10 cellular contexts compared by ENCODE assay signal in genomic region chr4:55736605-55737183, GRCh38.
DNase-seq lines count a peak whose midpoint lies in the region; ATAC-seq, FAIRE-seq and TF ChIP-seq lines count a peak whose summit lies in the region.
"Had no signal": no experiment of that assay in that cellular context is flagged by ENCODE, and none has a peak within 500 bp of the region (broad histone marks: within the 10 kb centered on the region; RNA-seq: fewer than 3 reads in every experiment).

No MANE protein-coding gene starts in this region.

- no peak for TF ChIP-seq EP300 in GM12878 (IDR thresholded peaks at IDR 0.05; ENCODE audit: borderline replicate concordance in 1 of 2, control insufficient read depth in 1 of 2, low read depth in 2 of 2, low read length in 2 of 2)

- no peak for FAIRE-seq in GM12878 (lab: Jason Lieb, UNC)

- no TSS peak for BruUV-seq in GM12878 (replicated peaks; lab: Mats Ljungman, UMichigan)

- TF ChIP-seq CTCF in KMS-11 (conservative IDR thresholded peaks at IDR 0.05; ENCODE audit: low read depth, low read length) (peak; percentile 81), GM12878 (IDR thresholded peaks at IDR 0.05 in 2 of 3, conservative IDR thresholded peaks at IDR 0.05 in 1 of 3; ENCODE audit: control insufficient read depth in 2 of 3, extremely low read depth in 1 of 3, insufficient read depth in 1 of 3, low read depth in 3 of 3, low read length in 3 of 3) (peak in 2 of 3 experiments; percentile 29 to 39; a peak in 2 of 6 replicates), mesothelial cell of epicardium (IDR thresholded peaks at IDR 0.05; ENCODE audit: unreplicated experiment) (peak; percentile 43)

- H3K27ac ChIP-seq in KMS-11 (no peak overlapping the region), GM12878 (ENCODE audit: control insufficient read depth, insufficient read depth) (no peak overlapping the region)

- H3K27me3 ChIP-seq in KMS-11 (ENCODE audit: insufficient read depth, low read depth) (no peaks in the 10 kb centered on the region), GM12878 (replicated peaks in 1 of 2; ENCODE audit: control insufficient read depth in 2 of 2, insufficient read depth in 2 of 2, low read length in 1 of 2) (no peaks in the 10 kb centered on the region)

- H3K9me3 Mint-ChIP-seq in mesothelial cell of epicardium = no peaks in the 10 kb centered on the region
- no peaks in the 10 kb centered on the region for H3K9me3 Mint-ChIP-seq in activated T-cell treated with anti-CD3 and anti-CD28 coated beads, Interleukin-2, amount 50 U/mL, for 72 hours

- 17% methylated on average over 3 of the region's 3 CpGs for WGBS in GM12878 (ENCODE audit: insufficient coverage, insufficient replicate concordance, low lambda C conversion rate, missing lambda C conversion rate)

- no peak overlapping the region for H3K9ac ChIP-seq in KMS-11
- H3K9ac ChIP-seq in GM12878 (ENCODE audit: control insufficient read depth, insufficient read depth, low read length) = no peak overlapping the region

- H3K4me1 ChIP-seq in KMS-11 (ENCODE audit: low read depth, poor library complexity, severe bottlenecking) = peaks cover 7% of the 10 kb centered on the region
- H3K4me1 ChIP-seq in GM12878 (ENCODE audit: control insufficient read depth, insufficient read depth, low read length) = no peaks in the 10 kb centered on the region

- H3K36me3 Mint-ChIP-seq in mesothelial cell of epicardium = no peaks in the 10 kb centered on the region
- no peaks in the 10 kb centered on the region for H3K36me3 Mint-ChIP-seq in activated T-cell treated with anti-CD3 and anti-CD28 coated beads, Interleukin-2, amount 50 U/mL, for 72 hours (ENCODE audit: insufficient read depth in 2 of 2)

- RAD21 ChIA-PET in GM12878 (lab: Charles Lee; ENCODE audit: unreplicated experiment) = interaction anchor here (0.6 to 1.4 kb wide), 4 partner anchors 10 to 424 kb away, joined by 3 to 4 read pairs (median 4); no protein-coding TSS in a partner anchor

- H2AFZ ChIP-seq in KMS-11 (ENCODE audit: low read depth) (no peak overlapping the region), GM12878 (ENCODE audit: control insufficient read depth, low read depth, low read length) (no peak overlapping the region)

- H3K4me2 ChIP-seq in KMS-11 (no peak overlapping the region), GM12878 (ENCODE audit: control insufficient read depth, insufficient read depth) (no peak overlapping the region)

- no peaks in the 10 kb centered on the region for H3K9me3 ChIP-seq in GM12878 (replicated peaks; ENCODE audit: control insufficient read depth, insufficient read depth, low read length)

- peaks cover 4% of the 10 kb centered on the region for H3K4me1 Mint-ChIP-seq in mesothelial cell of epicardium
- H3K4me1 Mint-ChIP-seq in activated T-cell treated with anti-CD3 and anti-CD28 coated beads, Interleukin-2, amount 50 U/mL, for 72 hours (ENCODE audit: low read depth) = no peaks in the 10 kb centered on the region

- DNase-seq in ELR (ENCODE audit: low read depth) (peak; percentile 30), GM12878 (ENCODE audit: low read depth, low spot score) (no peak), mesothelial cell of epicardium (ENCODE audit: low spot score in 2 of 2, unreplicated experiment in 2 of 2) (no peak), COLO668 (lab: John Stamatoyannopoulos, UW; ENCODE audit: unreplicated experiment) (no peak)
- DNase-seq in activated T-cell treated with anti-CD3 and anti-CD28 coated beads, Interleukin-2, amount 50 U/mL, for 72 hours = no peak
- DNase-seq: activated T-cell treated with anti-CD3 and anti-CD28 coated beads, Interleukin-2, amount 50 U/mL, for 48 hours; NCI-H1105 had no signal

- in situ Hi-C loops in GM12878 (cut with MboI) = loop anchor here (10.0 kb wide), 2 partner anchors 332 to 392 kb away; partner anchors contain the start of gene SRD5A3

- SMC1A ChIA-PET in GM12878 (lab: Charles Lee; ENCODE audit: uncharacterized antibody, unreplicated experiment) = interaction anchor here (0.5 to 2.0 kb wide), 8 partner anchors 127 to 765 kb away, joined by 3 to 7 read pairs (median 4); no protein-coding TSS in a partner anchor

- no peak for ATAC-seq in GM12878
- ATAC-seq in HG02763 (IDR thresholded peaks at IDR 0.05; ENCODE audit: unreplicated experiment) = no peak
- no peak for ATAC-seq in activated T-cell treated with anti-CD3 and anti-CD28 coated beads, Interleukin-2, amount 50 U/mL, for 72 hours (replicated peaks in 1 of 2)
- no peak for ATAC-seq in HG03460 (IDR thresholded peaks at IDR 0.05; ENCODE audit: unreplicated experiment)

- H3K27ac Mint-ChIP-seq in mesothelial cell of epicardium = no peak overlapping the region
- no peak overlapping the region for H3K27ac Mint-ChIP-seq in activated T-cell treated with anti-CD3 and anti-CD28 coated beads, Interleukin-2, amount 50 U/mL, for 72 hours

- intact Hi-C loops in GM12878 (cut with micrococcal nuclease; ENCODE audit: unreplicated experiment) = loop anchor here (1.0 to 10.0 kb wide), 6 partner anchors 292 to 762 kb away; partner anchors contain the start of gene SRD5A3

- CTCF ChIA-PET in GM12878 (lab: Yijun Ruan, JAX) = interaction anchor here (0.6 to 2.3 kb wide), 5 partner anchors 327 to 774 kb away, joined by 3 to 9 read pairs (median 5); partner anchors contain the start of gene SRD5A3

- peak; percentile 51; the same call in 1 of the 2 replicates for TF ChIP-seq RAD21 in GM12878 (IDR thresholded peaks at IDR 0.05; ENCODE audit: insufficient read depth, low read depth, low read length)

- H3K36me3 ChIP-seq in KMS-11 (ENCODE audit: insufficient read depth) (no peaks in the 10 kb centered on the region), GM12878 (ENCODE audit: control insufficient read depth in 2 of 2, insufficient read depth in 2 of 2, low read length in 1 of 2) (no peaks in the 10 kb centered on the region)

- no peak for TF ChIP-seq POLR2A in GM12878 (IDR thresholded peaks at IDR 0.05; ENCODE audit: low read depth, low read length)

- no peaks in the 10 kb centered on the region for H4K20me1 ChIP-seq in KMS-11 (ENCODE audit: insufficient read depth)
- no peaks in the 10 kb centered on the region for H4K20me1 ChIP-seq in GM12878 (ENCODE audit: control insufficient read depth, insufficient read depth)

- no peaks in the 10 kb centered on the region for H3K79me2 ChIP-seq in KMS-11 (ENCODE audit: insufficient read depth, low read depth)
- no peaks in the 10 kb centered on the region for H3K79me2 ChIP-seq in GM12878 (ENCODE audit: control insufficient read depth, insufficient read depth, low read length)

- H3K27me3 Mint-ChIP-seq in mesothelial cell of epicardium (ENCODE audit: low read depth) = peaks cover 43% of the 10 kb centered on the region
- H3K27me3 Mint-ChIP-seq in activated T-cell treated with anti-CD3 and anti-CD28 coated beads, Interleukin-2, amount 50 U/mL, for 72 hours (ENCODE audit: low read depth) = peaks cover 42% of the 10 kb centered on the region

- POLR2A ChIA-PET in GM12878 (lab: Charles Lee) = no interaction called here

- H3K4me3 Mint-ChIP-seq in mesothelial cell of epicardium = no peak overlapping the region
- H3K4me3 Mint-ChIP-seq in activated T-cell treated with anti-CD3 and anti-CD28 coated beads, Interleukin-2, amount 50 U/mL, for 72 hours = no peak overlapping the region

- no peak overlapping the region for H3K4me3 ChIP-seq in KMS-11 (IDR thresholded peaks at IDR 0.05; ENCODE audit: insufficient read depth, low read depth, low read length)
- no peak overlapping the region for H3K4me3 ChIP-seq in GM12878

TF ChIP-seq in GM12878, 131 proteins besides CTCF, POLR2A, EP300 and RAD21:
- TF ChIP-seq, protein P1, sequence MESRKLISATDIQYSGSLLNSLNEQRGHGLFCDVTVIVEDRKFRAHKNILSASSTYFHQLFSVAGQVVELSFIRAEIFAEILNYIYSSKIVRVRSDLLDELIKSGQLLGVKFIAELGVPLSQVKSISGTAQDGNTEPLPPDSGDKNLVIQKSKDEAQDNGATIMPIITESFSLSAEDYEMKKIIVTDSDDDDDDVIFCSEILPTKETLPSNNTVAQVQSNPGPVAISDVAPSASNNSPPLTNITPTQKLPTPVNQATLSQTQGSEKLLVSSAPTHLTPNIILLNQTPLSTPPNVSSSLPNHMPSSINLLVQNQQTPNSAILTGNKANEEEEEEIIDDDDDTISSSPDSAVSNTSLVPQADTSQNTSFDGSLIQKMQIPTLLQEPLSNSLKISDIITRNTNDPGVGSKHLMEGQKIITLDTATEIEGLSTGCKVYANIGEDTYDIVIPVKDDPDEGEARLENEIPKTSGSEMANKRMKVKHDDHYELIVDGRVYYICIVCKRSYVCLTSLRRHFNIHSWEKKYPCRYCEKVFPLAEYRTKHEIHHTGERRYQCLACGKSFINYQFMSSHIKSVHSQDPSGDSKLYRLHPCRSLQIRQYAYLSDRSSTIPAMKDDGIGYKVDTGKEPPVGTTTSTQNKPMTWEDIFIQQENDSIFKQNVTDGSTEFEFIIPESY (IDR thresholded peaks at IDR 0.05) = no peak
- TF ChIP-seq SMC3 (IDR thresholded peaks at IDR 0.05; ENCODE audit: borderline replicate concordance, low read length) (peak; percentile 57; the same call in 1 of the 2 replicates), E2F4 (IDR thresholded peaks at IDR 0.05; ENCODE audit: low read depth, low read length) (no peak)
